13 cellular contexts compared by ENCODE assay signal in genomic region chr7:77800730-77801129, GRCh38. TPM values are rescaled to one million over a fixed set of nuclear protein-coding genes. Genes with fewer than 3 reads are reported as not detected.
A peak's percentile ranks its signal among the peaks of the same experiment; 100 is the strongest.
DNase-seq lines count a peak whose midpoint lies in the region; ATAC-seq and TF ChIP-seq lines count a peak whose summit lies in the region.
"Had no signal": no experiment of that assay in that cellular context is flagged by ENCODE, and none has a peak within 500 bp of the region (broad histone marks: within the 10 kb centered on the region; RNA-seq: fewer than 3 reads in every experiment).

No MANE protein-coding gene starts in this region.

- no peaks in the 10 kb centered on the region for H3K36me3 ChIP-seq in CD4-positive, alpha-beta memory T cell (ENCODE audit: insufficient read depth, low read length)
- H3K36me3 ChIP-seq in neural cell (ENCODE audit: insufficient read depth, low read length) (no peaks in the 10 kb centered on the region), tibial artery (peaks cover 0 to 2% (median 0%) of the 10 kb centered on the region in 3 donors)

- H3K4me1 Mint-ChIP-seq in CD4-positive, alpha-beta memory T cell, result peaks cover 66 to 88% (median 79%) of the 10 kb centered on the region in 4 donors
- peaks cover 66% of the 10 kb centered on the region for H3K4me1 Mint-ChIP-seq in HFFc6 (ENCODE audit: low read depth)
- H3K4me1 Mint-ChIP-seq in activated naive CD8-positive, alpha-beta T cell treated with anti-CD3 and anti-CD28 coated beads for 36 hours, result peaks cover 69% of the 10 kb centered on the region

- H3K9me3 Mint-ChIP-seq in CD4-positive, alpha-beta memory T cell, result peaks cover 0 to 4% (median under 1%) of the 10 kb centered on the region in 8 donors
- H3K9me3 Mint-ChIP-seq in HFFc6, result peaks cover 8% of the 10 kb centered on the region
- peaks cover 5% of the 10 kb centered on the region for H3K9me3 Mint-ChIP-seq in activated naive CD8-positive, alpha-beta T cell treated with anti-CD3 and anti-CD28 coated beads for 36 hours
- H3K9me3 Mint-ChIP-seq: immature natural killer cell had no signal

- CTCF ChIA-PET in CD4-positive, alpha-beta memory T cell (lab: Charles Lee; ENCODE audit: partially characterized antibody), result no interaction called here

- POLR2A ChIA-PET in CD4-positive, alpha-beta memory T cell (lab: Charles Lee; ENCODE audit: partially characterized antibody), result interaction anchor here (0.7 to 4.9 kb wide), 3 partner anchors 21 to 63 kb away, joined by 3 to 83 read pairs (median 3); no protein-coding TSS in a partner anchor

- no peaks in the 10 kb centered on the region for H3K9me3 ChIP-seq in CD4-positive, alpha-beta memory T cell (ENCODE audit: control insufficient read depth in 1 of 2, low read length in 2 of 2)
- H3K9me3 ChIP-seq in neural cell (ENCODE audit: low read length) (no peaks in the 10 kb centered on the region), tibial artery (peaks cover 0 to 2% (median 0%) of the 10 kb centered on the region in 3 donors)
- H3K9me3 ChIP-seq: testis had no signal

- no peak for ATAC-seq in HG02763 (IDR thresholded peaks at IDR 0.05; ENCODE audit: unreplicated experiment)

- peaks cover 0 to 20% of the 10 kb centered on the region in 2 donors for H3K36me3 Mint-ChIP-seq in CD4-positive, alpha-beta memory T cell
- peaks cover 44% of the 10 kb centered on the region for H3K36me3 Mint-ChIP-seq in HFFc6 (ENCODE audit: low read depth)
- peaks cover 44% of the 10 kb centered on the region for H3K36me3 Mint-ChIP-seq in activated naive CD8-positive, alpha-beta T cell treated with anti-CD3 and anti-CD28 coated beads for 36 hours

- peak overlapping the region; percentile 93 to 100 (median 96) for H3K4me3 Mint-ChIP-seq in CD4-positive, alpha-beta memory T cell
- H3K4me3 Mint-ChIP-seq in HFFc6, result peak overlapping the region; percentile 92; the same call in 1 of the 2 replicates
- peak overlapping the region; percentile 94 for H3K4me3 Mint-ChIP-seq in activated naive CD8-positive, alpha-beta T cell treated with anti-CD3 and anti-CD28 coated beads for 36 hours

- peak overlapping the region in 1 of 2 donors; percentile 96 for H3K4me3 ChIP-seq in CD4-positive, alpha-beta memory T cell (ENCODE audit: low read length in 2 of 2)
- H3K4me3 ChIP-seq in neural cell (ENCODE audit: low read length) (peak overlapping the region; percentile 77), tibial artery (no peak overlapping the region)
- H3K4me3 ChIP-seq: testis had no signal

- H3F3A ChIP-seq in neural cell (ENCODE audit: insufficient read depth, low read length, poor library complexity, severe bottlenecking), result peaks cover 7% of the 10 kb centered on the region

- H3K27me3 ChIP-seq in CD4-positive, alpha-beta memory T cell (ENCODE audit: insufficient read depth, low read length), result no peaks in the 10 kb centered on the region
- H3K27me3 ChIP-seq in neural cell (ENCODE audit: insufficient read depth, low read depth, low read length), result no peaks in the 10 kb centered on the region
- no peaks in the 10 kb centered on the region for H3K27me3 ChIP-seq in tibial artery
- H3K27me3 ChIP-seq: testis had no signal

- no peak for DNase-seq in CD4-positive, alpha-beta memory T cell
- DNase-seq in HFFc6 (no peak), KG1 (lab: John Stamatoyannopoulos, UW) (no peak), tibial artery (no peak)
- DNase-seq in activated naive CD8-positive, alpha-beta T cell treated with anti-CD3 and anti-CD28 coated beads for 36 hours, result no peak
- DNase-seq: immature natural killer cell, MM.1S, NCI-H2029, testis had no signal

- H3K9ac ChIP-seq in neural cell (ENCODE audit: low read length), result no peak overlapping the region
- H3K9ac ChIP-seq: parathyroid adenoma had no signal

- no peak for TF ChIP-seq CTCF in HFFc6 (IDR thresholded peaks at IDR 0.05)
- no peak for TF ChIP-seq CTCF in neural cell (IDR thresholded peaks at IDR 0.05; ENCODE audit: poor library complexity, severe bottlenecking)
- no peak for TF ChIP-seq CTCF in tibial artery (IDR thresholded peaks at IDR 0.05)

- H3K4me2 ChIP-seq in neural cell (ENCODE audit: low read length), result no peak overlapping the region

- peak overlapping the region in 6 of 7 donors; percentile 76 to 99 (median 89) for H3K27ac Mint-ChIP-seq in CD4-positive, alpha-beta memory T cell
- H3K27ac Mint-ChIP-seq in HFFc6, result no peak overlapping the region
- no peak overlapping the region for H3K27ac Mint-ChIP-seq in activated naive CD8-positive, alpha-beta T cell treated with anti-CD3 and anti-CD28 coated beads for 36 hours

- H3K27me3 Mint-ChIP-seq in CD4-positive, alpha-beta memory T cell, result no peaks in the 10 kb centered on the region
- H3K27me3 Mint-ChIP-seq in HFFc6 (ENCODE audit: insufficient read depth), result peaks cover 2% of the 10 kb centered on the region; the same call in 1 of the 2 replicates
- H3K27me3 Mint-ChIP-seq in activated naive CD8-positive, alpha-beta T cell treated with anti-CD3 and anti-CD28 coated beads for 36 hours, result no peaks in the 10 kb centered on the region

- H3K4me1 ChIP-seq in CD4-positive, alpha-beta memory T cell (ENCODE audit: insufficient read depth, low read length), result peaks cover 79% of the 10 kb centered on the region
- peaks cover 0 to 31% (median 17%) of the 10 kb centered on the region in 4 donors for H3K4me1 ChIP-seq in tibial artery

- H3K27ac ChIP-seq in CD4-positive, alpha-beta memory T cell (ENCODE audit: low read depth, low read length), result peak overlapping the region; percentile 80
- H3K27ac ChIP-seq in neural cell (ENCODE audit: low read length), result no peak overlapping the region
- peak overlapping the region in 1 of 2 donors; percentile 91 for H3K27ac ChIP-seq in tibial artery
- H3K27ac ChIP-seq: epithelial cell of prostate, parathyroid adenoma, testis had no signal

- H3K79me2 ChIP-seq in neural cell (replicated peaks; ENCODE audit: insufficient read depth, low read length), result peaks cover 61% of the 10 kb centered on the region

- TF ChIP-seq EP300 in neural cell (conservative IDR thresholded peaks at IDR 0.05; ENCODE audit: poor library complexity, severe bottlenecking), result no peak

- H2AFZ ChIP-seq in neural cell (ENCODE audit: low read depth, low read length), result no peak overlapping the region

- no peaks in the 10 kb centered on the region for H3K9me2 ChIP-seq in neural cell (ENCODE audit: insufficient read depth, low read length)

- TF ChIP-seq RAD21 in neural cell (conservative IDR thresholded peaks at IDR 0.05), result no peak

- intact Hi-C loops in CD4-positive, alpha-beta memory T cell (cut with micrococcal nuclease), result no loop called here
- intact Hi-C loops in tibial artery (cut with DNase I; ENCODE audit: low total_unique reads), result loop anchor here (5.0 kb wide), 1 partner anchor 217 kb away; no protein-coding TSS in a partner anchor

- H4K20me1 ChIP-seq in neural cell (ENCODE audit: insufficient read depth), result no peaks in the 10 kb centered on the region

TF ChIP-seq in neural cell, 6 proteins besides CTCF, POLR2A, EP300 and RAD21:
- no peak for TF ChIP-seq POLR2AphosphoS5 (IDR thresholded peaks at IDR 0.05)
- TF ChIP-seq EZH2 (IDR thresholded peaks at IDR 0.05; ENCODE audit: borderline replicate concordance, insufficient read depth, low read length, poor library complexity, severe bottlenecking), result no peak
- no peak for TF ChIP-seq SMC3 (conservative IDR thresholded peaks at IDR 0.05; ENCODE audit: poor library complexity)
- no peak for TF ChIP-seq MXI1 (conservative IDR thresholded peaks at IDR 0.05; ENCODE audit: poor library complexity, severe bottlenecking)
- no peak for TF ChIP-seq TAF1 (IDR thresholded peaks at IDR 0.05; ENCODE audit: low read depth)
- no peak for TF ChIP-seq REST (IDR thresholded peaks at IDR 0.05; ENCODE audit: borderline replicate concordance)

RNA-seq across cellular contexts. Expression of gene PHTF2, which starts 2.2 kb away (rescaled TPM):
- total RNA-seq in CD4-positive, alpha-beta memory T cell, result 10 to 100 TPM; 32.8 to 34.1 TPM
- 10 to 100 TPM; 19.6 to 27.1 TPM for polyA plus RNA-seq in CD4-positive, alpha-beta memory T cell
- 10 to 100 TPM; 59.8 to 83.2 (median 71.9) TPM for total RNA-seq in HFFc6 (2021; fragmentation: NEBNext Ultra II Directional; extraction: Animal tissue kit (Norgen Biotek cat#: 25700))
- 10 to 100 TPM; 21.6 to 23.8 TPM for total RNA-seq in activated naive CD8-positive, alpha-beta T cell treated with anti-CD3 and anti-CD28 coated beads for 36 hours
- polyA plus RNA-seq in neural cell, result 32.2 and 34.4 TPM in 2 replicates
- 59.4 and 73.0 TPM in 2 replicates for polyA minus RNA-seq in neural cell

RNA-seq across cellular contexts. Expression of gene TMEM60, which starts 2.5 kb away (rescaled TPM):
- 10 to 100 TPM; 18.2 to 18.3 TPM for total RNA-seq in CD4-positive, alpha-beta memory T cell
- 10 to 100 TPM; 23.2 to 36.6 TPM for polyA plus RNA-seq in CD4-positive, alpha-beta memory T cell
- total RNA-seq in HFFc6 (2021; fragmentation: NEBNext Ultra II Directional; extraction: Animal tissue kit (Norgen Biotek cat#: 25700)), result 10 to 100 TPM; 20.7 to 25.6 (median 23.7) TPM
- total RNA-seq in activated naive CD8-positive, alpha-beta T cell treated with anti-CD3 and anti-CD28 coated beads for 36 hours, result 1 to 10 TPM; 9.2 to 9.8 TPM
- polyA plus RNA-seq in neural cell, result 29.1 and 29.3 TPM in 2 replicates
- 20.1 and 23.1 TPM in 2 replicates for polyA minus RNA-seq in neural cell

Comparison
In these comparisons a context has a peak if more than half of its experiments do, and no peak if none do; other contexts are left out.
1. H3K27ac Mint-ChIP-seq: peak in CD4-positive, alpha-beta memory T cell (6 of 7); none in HFFc6 (single experiment) and activated naive CD8-positive, alpha-beta T cell treated with anti-CD3 and anti-CD28 coated beads for 36 hours (single experiment).
2. Peak in every context shown above with its lines, with median percentiles within 50 percentile points of each other: H3K4me3 Mint-ChIP-seq.